Comparison of ENCODE assay signal across 15 cellular contexts in the genomic region with DNA sequence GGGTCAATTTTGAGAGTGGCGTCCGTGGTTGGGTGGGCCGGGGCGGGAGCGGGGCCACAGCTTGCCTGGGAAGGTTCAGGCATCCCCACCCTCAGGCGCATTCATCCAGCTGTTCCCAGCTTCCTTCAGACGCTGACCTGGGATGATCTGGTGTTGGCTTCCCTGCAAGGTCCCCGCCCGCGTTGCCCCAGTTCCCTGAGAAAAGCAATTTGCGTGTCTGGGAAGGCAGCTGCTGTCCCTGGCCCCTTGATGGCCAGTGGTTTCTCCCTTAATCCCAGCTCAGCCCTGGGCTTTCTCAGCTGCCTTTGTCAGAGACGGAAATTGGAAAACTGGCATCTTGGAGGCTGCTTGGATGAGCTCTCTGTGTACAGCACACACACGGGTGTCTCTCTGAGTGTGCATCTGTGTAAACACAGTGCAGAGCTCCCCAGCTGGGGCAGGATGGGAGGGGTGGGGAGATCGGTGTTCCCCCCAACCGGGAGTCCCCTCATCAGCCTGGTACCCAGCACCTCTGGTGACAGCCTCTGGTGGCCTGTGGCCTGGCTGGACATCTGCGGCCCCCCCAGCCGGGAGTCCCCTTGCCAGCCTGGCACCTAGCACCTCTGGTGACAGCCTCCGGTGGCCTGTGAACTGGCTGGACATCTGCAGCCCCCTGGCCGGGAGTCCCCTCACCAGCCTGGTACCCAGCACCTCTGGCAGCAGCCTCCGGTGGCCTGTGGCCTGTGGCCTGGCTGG.
DNase-seq lines count a peak whose midpoint lies in the region; ATAC-seq and TF ChIP-seq lines count a peak whose summit lies in the region.
"Had no signal": no experiment of that assay in that cellular context is flagged by ENCODE, and none has a peak within 500 bp of the region (broad histone marks: within the 10 kb centered on the region; RNA-seq: fewer than 3 reads in every experiment).

No MANE protein-coding gene starts in this region.

- no peaks in the 10 kb centered on the region for H3K9me3 Mint-ChIP-seq in Caco-2 (ENCODE audit: unreplicated experiment)
- H3K9me3 Mint-ChIP-seq: activated CD4-positive, alpha-beta memory T cell treated with anti-CD3 and anti-CD28 coated beads, Interleukin-2, amount 10 ng/mL, durations not matched to agents 7 days and 5 days had no signal

- no peaks in the 10 kb centered on the region for H3K36me3 ChIP-seq in vagina
- H3K36me3 ChIP-seq in Caco-2 (ENCODE audit: control insufficient read depth, insufficient read depth, low read length): no peaks in the 10 kb centered on the region

- H3K4me3 ChIP-seq in vagina (no peak overlapping the region), Caco-2 (ENCODE audit: low read depth, low read length) (no peak overlapping the region)
- H3K4me3 ChIP-seq: skin epidermis had no signal

- DNase-seq in NCI-H524 (lab: John Stamatoyannopoulos, UW) (peak; percentile 36 to 76), NCI-H524 treated with DMSO at 0.1 percent for 48 hours (lab: John Stamatoyannopoulos, UW) (no peak), Right ventricle myocardium superior (peak; percentile 83), posterior vena cava (ENCODE audit: low spot score) (peak; percentile 90), vagina (ENCODE audit: extremely low spot score in 2 of 2) (no peak), Caco-2 (no peak), cerebellar nuclear complex (lab: John Stamatoyannopoulos, UW) (no peak), NCI-H526 treated with DMSO at 0.1 percent for 48 hours (lab: John Stamatoyannopoulos, UW) (no peak)
- DNase-seq: activated CD4-positive, alpha-beta memory T cell treated with anti-CD3 and anti-CD28 coated beads, Interleukin-2, amount 10 ng/mL, durations not matched to agents 7 days and 5 days; activated effector memory CD4-positive, alpha-beta T cell treated with anti-CD3 and anti-CD28 coated beads, Interleukin-2, amount 50 U/mL, for 16 hours; Calu3; NCI-H1092 treated with DMSO at 0.1 percent for 48 hours; NCI-H446 had no signal

- H3K27me3 ChIP-seq in vagina (no peaks in the 10 kb centered on the region), Caco-2 (replicated peaks; ENCODE audit: control insufficient read depth, insufficient read depth, low read length) (no peaks in the 10 kb centered on the region)

- H3K27ac ChIP-seq in vagina: peak overlapping the region; percentile 81
- H3K27ac ChIP-seq: epithelial cell of prostate had no signal

- H3K27ac Mint-ChIP-seq in Caco-2 (ENCODE audit: unreplicated experiment): no peak overlapping the region
- H3K27ac Mint-ChIP-seq: activated CD4-positive, alpha-beta memory T cell treated with anti-CD3 and anti-CD28 coated beads, Interleukin-2, amount 10 ng/mL, durations not matched to agents 7 days and 5 days had no signal

- TF ChIP-seq POLR2A in vagina (IDR thresholded peaks at IDR 0.05): no peak

- no peak for TF ChIP-seq CTCF in vagina (IDR thresholded peaks at IDR 0.05)
- TF ChIP-seq CTCF in Caco-2 (IDR thresholded peaks at IDR 0.05; ENCODE audit: insufficient read depth in 1 of 2, low read depth in 1 of 2, low read length in 1 of 2, severe bottlenecking in 1 of 2, unreplicated experiment in 1 of 2): no peak

- H3K9me3 ChIP-seq in vagina: no peaks in the 10 kb centered on the region
- no peaks in the 10 kb centered on the region for H3K9me3 ChIP-seq in Caco-2

- no peaks in the 10 kb centered on the region for H3K4me1 Mint-ChIP-seq in Caco-2 (ENCODE audit: low read depth, unreplicated experiment)
- H3K4me1 Mint-ChIP-seq: activated CD4-positive, alpha-beta memory T cell treated with anti-CD3 and anti-CD28 coated beads, Interleukin-2, amount 10 ng/mL, durations not matched to agents 7 days and 5 days had no signal

- intact Hi-C loops in Right ventricle myocardium superior (cut with DNase I) (loop anchor here (2.0 kb wide), 1 partner anchor 285 kb away; no protein-coding TSS in a partner anchor), posterior vena cava (cut with DNase I) (loop anchor here (5.0 kb wide), 3 partner anchors 33 to 288 kb away; no protein-coding TSS in a partner anchor), vagina (cut with DNase I) (loop anchor here (5.0 kb wide), 1 partner anchor 288 kb away; no protein-coding TSS in a partner anchor), Caco-2 (cut with micrococcal nuclease; ENCODE audit: unreplicated experiment) (no loop called here)

- no TSS peak for BruUV-seq in Caco-2 (replicated peaks; lab: Mats Ljungman, UMichigan)

- POLR2A ChIA-PET in Caco-2 (lab: Charles Lee): no interaction called here

- peak; percentile 69 for ATAC-seq in Right ventricle myocardium superior (ENCODE audit: poor library complexity)

- peaks cover 7% of the 10 kb centered on the region for H3K27me3 Mint-ChIP-seq in Caco-2 (ENCODE audit: insufficient read depth, unreplicated experiment)
- H3K27me3 Mint-ChIP-seq: activated CD4-positive, alpha-beta memory T cell treated with anti-CD3 and anti-CD28 coated beads, Interleukin-2, amount 10 ng/mL, durations not matched to agents 7 days and 5 days had no signal

- CTCF ChIA-PET in Caco-2 (lab: Charles Lee): interaction anchor here (1.0 to 1.2 kb wide), 2 partner anchors 44 to 286 kb away, joined by 3 read pairs; no protein-coding TSS in a partner anchor

- H3K4me1 ChIP-seq in vagina (peaks cover 60% of the 10 kb centered on the region), Caco-2 (no peaks in the 10 kb centered on the region)

- no peak overlapping the region for H3K4me3 Mint-ChIP-seq in Caco-2 (ENCODE audit: unreplicated experiment)
- H3K4me3 Mint-ChIP-seq: activated CD4-positive, alpha-beta memory T cell treated with anti-CD3 and anti-CD28 coated beads, Interleukin-2, amount 10 ng/mL, durations not matched to agents 7 days and 5 days had no signal

- no peaks in the 10 kb centered on the region for H3K36me3 Mint-ChIP-seq in Caco-2 (ENCODE audit: insufficient read depth, unreplicated experiment)

Comparison
In these comparisons a context has a peak if more than half of its experiments do, and no peak if none do; other contexts are left out.
1. DNase-seq: peak in NCI-H524 (2 of 2), Right ventricle myocardium superior (single experiment) and posterior vena cava (single experiment); none in NCI-H524 treated with DMSO at 0.1 percent for 48 hours (single experiment), vagina (0 of 2), Caco-2 (0 of 2), cerebellar nuclear complex (0 of 2) and NCI-H526 treated with DMSO at 0.1 percent for 48 hours (single experiment).